17 cellular contexts compared by ENCODE assay signal in the genomic region with DNA sequence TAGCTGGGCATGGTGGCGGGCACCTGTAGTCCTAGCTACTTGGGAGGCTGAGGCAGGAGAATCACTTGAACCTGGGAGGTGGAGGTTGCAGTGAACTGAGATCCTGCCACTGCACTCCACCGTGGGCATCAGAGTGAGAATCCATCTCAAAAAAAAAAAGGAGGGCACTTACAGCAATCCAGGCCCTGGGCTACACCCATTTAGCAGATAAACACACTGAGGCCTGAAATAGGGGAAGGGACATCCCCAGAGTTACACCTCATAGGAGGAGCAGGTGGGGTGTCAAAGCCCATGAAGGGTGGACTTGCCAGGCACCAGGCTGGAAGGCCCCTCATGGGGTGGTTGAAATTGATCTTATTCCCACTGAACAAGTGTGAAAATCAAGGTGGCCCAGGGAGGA. TPM values are rescaled to one million over a fixed set of nuclear protein-coding genes. Genes with fewer than 3 reads are reported as not detected.
DNase-seq lines count a peak whose midpoint lies in the region; ATAC-seq, FAIRE-seq and TF ChIP-seq lines count a peak whose summit lies in the region.
"Had no signal": no experiment of that assay in that cellular context is flagged by ENCODE, and none has a peak within 500 bp of the region (broad histone marks: within the 10 kb centered on the region; RNA-seq: fewer than 3 reads in every experiment).

No MANE protein-coding gene starts in this region.

- peaks cover 5% of the 10 kb centered on the region for H3K4me1 Mint-ChIP-seq in activated T-helper 17 cell treated with anti-CD3 and anti-CD28 coated beads, Interleukin-2, amount 50 U/mL, for 72 hours
- H3K4me1 Mint-ChIP-seq: CD8-positive, alpha-beta memory T cell had no signal

- in situ Hi-C loops in HepG2 (cut with HindIII; ENCODE audit: extremely low pct_ligation_motif_present, low pct_unique_long_range_greater_than_20kb) = no loop called here

- no peaks in the 10 kb centered on the region for H3K36me3 ChIP-seq in HepG2 (replicated peaks in 1 of 2; ENCODE audit: control insufficient read depth in 1 of 2, insufficient read depth in 2 of 2, low read length in 2 of 2)
- no peaks in the 10 kb centered on the region for H3K36me3 ChIP-seq in right lobe of liver
- no peaks in the 10 kb centered on the region for H3K36me3 ChIP-seq in neuronal stem cell (replicated peaks in 1 of 2; ENCODE audit: control insufficient read depth in 2 of 2, insufficient read depth in 2 of 2, low read length in 2 of 2)
- no peaks in the 10 kb centered on the region for H3K36me3 ChIP-seq in BE2C
- H3K36me3 ChIP-seq: BLaER1 had no signal

- H3K4ac ChIP-seq in neuronal stem cell (ENCODE audit: low read length) = no peak overlapping the region

- H2BK12ac ChIP-seq in neuronal stem cell (ENCODE audit: low read length) = no peak overlapping the region

- 18% methylated on average over 2 of the region's 2 CpGs for WGBS in HepG2 (ENCODE audit: low lambda C conversion rate)
- WGBS in right lobe of liver (ENCODE audit: insufficient coverage, low coverage, low lambda C conversion rate, missing lambda C conversion rate) = 100% methylated on average over 2 of the region's 2 CpGs
- WGBS in neuronal stem cell (ENCODE audit: extremely low coverage in 2 of 2, insufficient read length in 2 of 2, insufficient replicate concordance in 1 of 2), 2 donors = no CpG with 5 or more reads among the region's 2 CpGs

- no peak for DNase-seq in HepG2 (ENCODE audit: low spot score)
- DNase-seq in right lobe of liver = no peak
- DNase-seq in neuronal stem cell (ENCODE audit: low spot score) = no peak
- DNase-seq in BE2C = no peak
- DNase-seq in D721Med (ENCODE audit: insufficient read length, low spot score) = no peak
- DNase-seq: CD8-positive, alpha-beta memory T cell; COR-L47; GOT3; H7 had no signal

- TF ChIP-seq RAD21 in HepG2 (CRISPR knock-in tag; IDR thresholded peaks at IDR 0.05) = no peak

- H3K18ac ChIP-seq in neuronal stem cell (ENCODE audit: low read length) = peak overlapping the region; percentile 51

- H2BK15ac ChIP-seq in neuronal stem cell (ENCODE audit: low read length) = no peak overlapping the region

- TF ChIP-seq EP300 in HepG2 (IDR thresholded peaks at IDR 0.05; ENCODE audit: low read depth in 2 of 2, low read length in 2 of 2) (no peak), HepG2 (CRISPR knock-in tag; IDR thresholded peaks at IDR 0.05; ENCODE audit: borderline replicate concordance) (no peak)

- no peak overlapping the region for H3K4me3 Mint-ChIP-seq in activated T-helper 17 cell treated with anti-CD3 and anti-CD28 coated beads, Interleukin-2, amount 50 U/mL, for 72 hours
- H3K4me3 Mint-ChIP-seq: CD8-positive, alpha-beta memory T cell had no signal

- H3K4me2 ChIP-seq in HepG2 (ENCODE audit: low read depth, low read length) = no peak overlapping the region
- no peak overlapping the region for H3K4me2 ChIP-seq in neuronal stem cell (ENCODE audit: insufficient read depth, low read length, poor library complexity, severe bottlenecking)
- H3K4me2 ChIP-seq: A549, BLaER1, KMS-11 had no signal

- H3K79me2 ChIP-seq in HepG2 (ENCODE audit: insufficient read depth, low read length) = no peaks in the 10 kb centered on the region

- no peaks in the 10 kb centered on the region for H3K36me3 Mint-ChIP-seq in activated T-helper 17 cell treated with anti-CD3 and anti-CD28 coated beads, Interleukin-2, amount 50 U/mL, for 72 hours (ENCODE audit: low read depth)
- H3K36me3 Mint-ChIP-seq: CD8-positive, alpha-beta memory T cell had no signal

- intact Hi-C loops in HepG2 (cut with micrococcal nuclease; ENCODE audit: unreplicated experiment) (no loop called here), right lobe of liver (cut with DNase I) (no loop called here)

- H2AFZ ChIP-seq in HepG2 (ENCODE audit: low read length) (no peak overlapping the region), neuronal stem cell (ENCODE audit: low read length) (no peak overlapping the region)

- POLR2A ChIA-PET in HepG2 (lab: Yijun Ruan, JAX) = no interaction called here

- H4K8ac ChIP-seq in neuronal stem cell (ENCODE audit: low read depth, low read length) = no peak overlapping the region

- H3K4me1 ChIP-seq in HepG2 (ENCODE audit: insufficient read depth, low read length) (no peaks in the 10 kb centered on the region), right lobe of liver (no peaks in the 10 kb centered on the region), neuronal stem cell (ENCODE audit: control insufficient read depth in 2 of 2, insufficient read depth in 1 of 2, low read depth in 1 of 2, low read length in 2 of 2) (peaks cover 12 to 16% of the 10 kb centered on the region in 2 donors), BE2C (peaks cover 3% of the 10 kb centered on the region; the same call in 1 of the 2 replicates)
- H3K4me1 ChIP-seq: BLaER1 had no signal

- ATAC-seq in HepG2 (no peak), right lobe of liver (no peak)
- ATAC-seq in activated T-helper 17 cell treated with anti-CD3 and anti-CD28 coated beads, Interleukin-2, amount 50 U/mL, for 72 hours (replicated peaks) = no peak
- ATAC-seq: A549, HCT116 had no signal

- TF ChIP-seq CTCF in HepG2 (CRISPR knock-in tag; IDR thresholded peaks at IDR 0.05) = no peak
- no peak for TF ChIP-seq CTCF in right lobe of liver (IDR thresholded peaks at IDR 0.05)
- no peak for TF ChIP-seq CTCF in BE2C (IDR thresholded peaks at IDR 0.05; ENCODE audit: low read depth, low read length)
- TF ChIP-seq CTCF in D721Med (IDR thresholded peaks at IDR 0.05; ENCODE audit: insufficient read depth, missing control alignments) = no peak

- no peaks in the 10 kb centered on the region for H3K79me1 ChIP-seq in neuronal stem cell (ENCODE audit: low read depth, low read length)

- H3K23ac ChIP-seq in neuronal stem cell (ENCODE audit: low read depth, low read length, poor library complexity) = no peak overlapping the region

- FAIRE-seq in HepG2 (lab: Jason Lieb, UNC) (no peak), D721Med (lab: Jason Lieb, UNC) (no peak)
- FAIRE-seq: A549, G401.6, GM12891 had no signal

- no peaks in the 10 kb centered on the region for H3K27me3 Mint-ChIP-seq in activated T-helper 17 cell treated with anti-CD3 and anti-CD28 coated beads, Interleukin-2, amount 50 U/mL, for 72 hours
- H3K27me3 Mint-ChIP-seq: CD8-positive, alpha-beta memory T cell had no signal

- H4K20me1 ChIP-seq in HepG2 (ENCODE audit: insufficient read depth, low read length) = no peaks in the 10 kb centered on the region
- H4K20me1 ChIP-seq: BLaER1 had no signal

- H3K14ac ChIP-seq in neuronal stem cell (ENCODE audit: low read length) = no peak overlapping the region

- no TSS peak for BruUV-seq in HepG2 (replicated peaks; lab: Mats Ljungman, UMichigan)

- H2AK5ac ChIP-seq in neuronal stem cell (ENCODE audit: low read depth, low read length) = no peak overlapping the region

- H3K27me3 ChIP-seq in HepG2 (ENCODE audit: control insufficient read depth in 1 of 2, insufficient read depth in 2 of 2, low read length in 2 of 2) = no peaks in the 10 kb centered on the region; a peak in 2 of 5 replicates
- H3K27me3 ChIP-seq in right lobe of liver = no peaks in the 10 kb centered on the region
- H3K27me3 ChIP-seq in neuronal stem cell (ENCODE audit: control insufficient read depth in 3 of 3, insufficient read depth in 3 of 3, low read depth in 1 of 3, low read length in 3 of 3) = no peaks in the 10 kb centered on the region
- H3K27me3 ChIP-seq in BE2C = no peaks in the 10 kb centered on the region
- H3K27me3 ChIP-seq: BLaER1 had no signal

- no peak overlapping the region for H3K27ac ChIP-seq in HepG2 (ENCODE audit: extremely low read length, insufficient read depth, low read length)
- no peak overlapping the region for H3K27ac ChIP-seq in right lobe of liver
- no peak overlapping the region for H3K27ac ChIP-seq in neuronal stem cell (replicated peaks; ENCODE audit: low read length)
- H3K27ac ChIP-seq: 22Rv1, BLaER1, KMS-11 had no signal

- peak overlapping the region; percentile 46 for H3K27ac Mint-ChIP-seq in activated T-helper 17 cell treated with anti-CD3 and anti-CD28 coated beads, Interleukin-2, amount 50 U/mL, for 72 hours
- H3K27ac Mint-ChIP-seq: CD8-positive, alpha-beta memory T cell had no signal

- CTCF ChIA-PET in HepG2 (lab: Yijun Ruan, JAX; ENCODE audit: low intra/inter-chr PET ratio, low total read pairs) = no interaction called here

- no peaks in the 10 kb centered on the region for H3K9me3 Mint-ChIP-seq in activated T-helper 17 cell treated with anti-CD3 and anti-CD28 coated beads, Interleukin-2, amount 50 U/mL, for 72 hours
- H3K9me3 Mint-ChIP-seq: CD8-positive, alpha-beta memory T cell had no signal

- no peak overlapping the region for H2BK5ac ChIP-seq in neuronal stem cell (ENCODE audit: low read length)

- H3K9me3 ChIP-seq in HepG2 (ENCODE audit: low read length) (no peaks in the 10 kb centered on the region), right lobe of liver (no peaks in the 10 kb centered on the region), neuronal stem cell (replicated peaks in 1 of 2; ENCODE audit: control insufficient read depth in 2 of 2, insufficient read depth in 1 of 2, low read depth in 1 of 2, low read length in 2 of 2) (no peaks in the 10 kb centered on the region), BE2C (no peaks in the 10 kb centered on the region)
- H3K9me3 ChIP-seq: A549, BLaER1 had no signal

- no peak for TF ChIP-seq POLR2A in HepG2 (IDR thresholded peaks at IDR 0.05; ENCODE audit: insufficient read depth in 1 of 2, low read depth in 2 of 2, low read length in 2 of 2)
- TF ChIP-seq POLR2A in right lobe of liver (IDR thresholded peaks at IDR 0.05) = no peak

- no peak overlapping the region for H4K91ac ChIP-seq in neuronal stem cell (ENCODE audit: low read depth, low read length, poor library complexity)

- no peak overlapping the region for H2BK120ac ChIP-seq in neuronal stem cell (ENCODE audit: low read depth, low read length)

- H3K9ac ChIP-seq in HepG2 (ENCODE audit: insufficient read depth, low read depth, low read length) (no peak overlapping the region), neuronal stem cell (ENCODE audit: low read depth, low read length, poor library complexity) (no peak overlapping the region)
- H3K9ac ChIP-seq: BLaER1, KMS-11 had no signal

- H3K4me3 ChIP-seq in HepG2 (replicated peaks in 1 of 3; ENCODE audit: insufficient read depth in 1 of 3, low read depth in 2 of 3, low read length in 3 of 3) (no peak overlapping the region), right lobe of liver (no peak overlapping the region), neuronal stem cell (ENCODE audit: low read length in 2 of 2) (no peak overlapping the region), BE2C (ENCODE audit: low read depth, low read length) (no peak overlapping the region)
- H3K4me3 ChIP-seq: A549, BLaER1 had no signal

RNA-seq across cellular contexts. Expression of a gene that starts 13.9 kb away (rescaled TPM):
- total RNA-seq in HepG2 (2016; rRNA removed; fragmentation: Illumina TruSeq; extraction: Trizol) = 2.2 and 2.5 TPM in 2 replicates
- total RNA-seq in HepG2 (2016; cell fraction: cytosol; rRNA removed; fragmentation: Illumina TruSeq; extraction: Trizol; ENCODE audit: low read depth) = 1.1 and 2.5 TPM in 2 replicates
- 1.8 and 2.2 TPM in 2 replicates for total RNA-seq in HepG2 (2016; cell fraction: insoluble cytoplasmic fraction; rRNA removed; fragmentation: Illumina TruSeq; extraction: Trizol)
- 1.2 and 2.1 TPM in 2 replicates for total RNA-seq in HepG2 (2016; cell fraction: membrane; rRNA removed; fragmentation: Illumina TruSeq; extraction: Trizol)
- total RNA-seq in HepG2 (2016; cell fraction: nucleus; rRNA removed; fragmentation: Illumina TruSeq; extraction: Trizol) = 1.4 and 3.2 TPM in 2 replicates
- polyA plus RNA-seq in HepG2 (2011; rRNA removed) = 2.9 and 3.9 TPM in 2 replicates
- polyA plus RNA-seq in HepG2 (2011; cell fraction: cytosol; rRNA removed) = 2.1 and 2.9 TPM in 2 replicates
- 8.0 and 8.8 TPM in 2 replicates for polyA plus RNA-seq in HepG2 (2011; cell fraction: nucleus; rRNA removed)
- polyA plus RNA-seq in HepG2 (2012) = 2.0 and 2.1 TPM in 2 replicates
- 0.71 and 1.1 TPM in 2 replicates for polyA plus RNA-seq in HepG2 (2016; cell fraction: cytosol; fragmentation: Illumina TruSeq; extraction: Trizol; ENCODE audit: low read depth)
- 2.7 and 2.8 TPM in 2 replicates for polyA plus RNA-seq in HepG2 (2016; cell fraction: insoluble cytoplasmic fraction; fragmentation: Illumina TruSeq; extraction: Trizol; ENCODE audit: low read depth)
- polyA plus RNA-seq in HepG2 (2016; cell fraction: membrane; fragmentation: Illumina TruSeq; extraction: Trizol; ENCODE audit: low read depth) = 1.1 and 1.3 TPM in 2 replicates
- polyA plus RNA-seq in HepG2 (2016; cell fraction: nucleus; fragmentation: Illumina TruSeq; extraction: Trizol; ENCODE audit: insufficient read depth, low read depth) = 6.9 and 8.6 TPM in 2 replicates
- polyA minus RNA-seq in HepG2 (2011; rRNA and poly(A)+ RNA removed; ENCODE audit: low replicate concordance) = 2.8 and 50.5 TPM in 2 replicates
- polyA minus RNA-seq in HepG2 (2011; cell fraction: cytosol; rRNA and poly(A)+ RNA removed) = 1.3 and 2.9 TPM in 2 replicates
- 1.4 and 1.7 TPM in 2 replicates for polyA minus RNA-seq in HepG2 (2011; cell fraction: nucleus; rRNA and poly(A)+ RNA removed)
- total RNA-seq in right lobe of liver = 10 to 100 TPM in 1 of 6 experiments, 1 to 10 TPM in 4, under 1 TPM in 1; 0.90 to 13.3 (median 2.3) TPM
- 10 to 100 TPM; 11.2 to 52.5 TPM for total RNA-seq in activated T-helper 17 cell treated with anti-CD3 and anti-CD28 coated beads, Interleukin-2, amount 50 U/mL, for 72 hours
- 22.9 TPM for polyA plus RNA-seq in neuronal stem cell (2013, experiment 1 of 2)
- 24.0 TPM for polyA plus RNA-seq in neuronal stem cell (2013, experiment 2 of 2)
- 0.66 TPM for polyA plus RNA-seq in BE2C (2012; ENCODE audit: insufficient read depth, insufficient read length, low read depth)

RNA-seq across cellular contexts. Expression of a gene that starts 32.0 kb away (rescaled TPM):
- total RNA-seq in HepG2 (2016; rRNA removed; fragmentation: Illumina TruSeq; extraction: Trizol) (not detected in 2 replicates), right lobe of liver (not detected)
- not detected in 2 replicates for total RNA-seq in HepG2 (2016; cell fraction: cytosol; rRNA removed; fragmentation: Illumina TruSeq; extraction: Trizol; ENCODE audit: low read depth)
- not detected in 2 replicates for total RNA-seq in HepG2 (2016; cell fraction: insoluble cytoplasmic fraction; rRNA removed; fragmentation: Illumina TruSeq; extraction: Trizol)
- not detected in 2 replicates for total RNA-seq in HepG2 (2016; cell fraction: membrane; rRNA removed; fragmentation: Illumina TruSeq; extraction: Trizol)
- not detected in 2 replicates for total RNA-seq in HepG2 (2016; cell fraction: nucleus; rRNA removed; fragmentation: Illumina TruSeq; extraction: Trizol)
- not detected in 2 replicates for polyA plus RNA-seq in HepG2 (2011; rRNA removed)
- polyA plus RNA-seq in HepG2 (2011; cell fraction: cytosol; rRNA removed) = not detected in 2 replicates
- not detected in 2 replicates for polyA plus RNA-seq in HepG2 (2011; cell fraction: nucleus; rRNA removed)
- not detected in 2 replicates for polyA plus RNA-seq in HepG2 (2012)
- polyA plus RNA-seq in HepG2 (2016; cell fraction: cytosol; fragmentation: Illumina TruSeq; extraction: Trizol; ENCODE audit: low read depth) = not detected in 2 replicates
- polyA plus RNA-seq in HepG2 (2016; cell fraction: insoluble cytoplasmic fraction; fragmentation: Illumina TruSeq; extraction: Trizol; ENCODE audit: low read depth) = not detected in 2 replicates
- polyA plus RNA-seq in HepG2 (2016; cell fraction: membrane; fragmentation: Illumina TruSeq; extraction: Trizol; ENCODE audit: low read depth) = not detected in 2 replicates
- not detected in 2 replicates for polyA plus RNA-seq in HepG2 (2016; cell fraction: nucleus; fragmentation: Illumina TruSeq; extraction: Trizol; ENCODE audit: insufficient read depth, low read depth)
- not detected in 2 replicates for polyA minus RNA-seq in HepG2 (2011; rRNA and poly(A)+ RNA removed; ENCODE audit: low replicate concordance)
- polyA minus RNA-seq in HepG2 (2011; cell fraction: cytosol; rRNA and poly(A)+ RNA removed) = not detected in 2 replicates
- polyA minus RNA-seq in HepG2 (2011; cell fraction: nucleus; rRNA and poly(A)+ RNA removed) = not detected in 2 replicates
- total RNA-seq in activated T-helper 17 cell treated with anti-CD3 and anti-CD28 coated beads, Interleukin-2, amount 50 U/mL, for 72 hours = not detected
- not detected for polyA plus RNA-seq in neuronal stem cell (2013, experiment 1 of 2)
- not detected for polyA plus RNA-seq in neuronal stem cell (2013, experiment 2 of 2)
- polyA plus RNA-seq in BE2C (2012; ENCODE audit: insufficient read depth, insufficient read length, low read depth) = not detected
- total RNA-seq: CD8-positive, alpha-beta memory T cell; H7 had no signal
- polyA plus RNA-seq: A549; CD8-positive, alpha-beta memory T cell had no signal

RNA-seq across cellular contexts. Expression of a gene that starts 44.3 kb away (rescaled TPM):
- total RNA-seq in HepG2 (2016; rRNA removed; fragmentation: Illumina TruSeq; extraction: Trizol) (6.4 and 16.0 TPM in 2 replicates), right lobe of liver (1 to 10 TPM; 2.2 to 4.7 (median 3.7) TPM)
- 1.9 and 2.0 TPM in 2 replicates for total RNA-seq in HepG2 (2016; cell fraction: cytosol; rRNA removed; fragmentation: Illumina TruSeq; extraction: Trizol; ENCODE audit: low read depth)
- total RNA-seq in HepG2 (2016; cell fraction: insoluble cytoplasmic fraction; rRNA removed; fragmentation: Illumina TruSeq; extraction: Trizol) = 6.2 and 15.7 TPM in 2 replicates
- total RNA-seq in HepG2 (2016; cell fraction: membrane; rRNA removed; fragmentation: Illumina TruSeq; extraction: Trizol) = 6.3 and 6.6 TPM in 2 replicates
- total RNA-seq in HepG2 (2016; cell fraction: nucleus; rRNA removed; fragmentation: Illumina TruSeq; extraction: Trizol) = 13.7 and 16.1 TPM in 2 replicates
- polyA plus RNA-seq in HepG2 (2011; rRNA removed) = 8.5 and 15.4 TPM in 2 replicates
- polyA plus RNA-seq in HepG2 (2011; cell fraction: cytosol; rRNA removed) = 10.7 and 11.5 TPM in 2 replicates
- polyA plus RNA-seq in HepG2 (2011; cell fraction: nucleus; rRNA removed) = 8.7 and 11.0 TPM in 2 replicates
- polyA plus RNA-seq in HepG2 (2012) = 14.2 and 19.2 TPM in 2 replicates
- polyA plus RNA-seq in HepG2 (2016; cell fraction: cytosol; fragmentation: Illumina TruSeq; extraction: Trizol; ENCODE audit: low read depth) = 3.1 and 3.4 TPM in 2 replicates
- 7.9 and 9.3 TPM in 2 replicates for polyA plus RNA-seq in HepG2 (2016; cell fraction: insoluble cytoplasmic fraction; fragmentation: Illumina TruSeq; extraction: Trizol; ENCODE audit: low read depth)
- 6.8 and 7.0 TPM in 2 replicates for polyA plus RNA-seq in HepG2 (2016; cell fraction: membrane; fragmentation: Illumina TruSeq; extraction: Trizol; ENCODE audit: low read depth)
- 32.5 and 32.9 TPM in 2 replicates for polyA plus RNA-seq in HepG2 (2016; cell fraction: nucleus; fragmentation: Illumina TruSeq; extraction: Trizol; ENCODE audit: insufficient read depth, low read depth)
- 1.1 and 12.4 TPM in 2 replicates for polyA minus RNA-seq in HepG2 (2011; rRNA and poly(A)+ RNA removed; ENCODE audit: low replicate concordance)
- 5.0 and 7.8 TPM in 2 replicates for polyA minus RNA-seq in HepG2 (2011; cell fraction: cytosol; rRNA and poly(A)+ RNA removed)
- polyA minus RNA-seq in HepG2 (2011; cell fraction: nucleus; rRNA and poly(A)+ RNA removed) = 4.0 and 5.5 TPM in 2 replicates
- under 1 TPM; 0.22 to 0.61 TPM for total RNA-seq in activated T-helper 17 cell treated with anti-CD3 and anti-CD28 coated beads, Interleukin-2, amount 50 U/mL, for 72 hours
- 55.1 TPM for polyA plus RNA-seq in neuronal stem cell (2013, experiment 1 of 2)
- polyA plus RNA-seq in neuronal stem cell (2013, experiment 2 of 2) = 63.7 TPM
- 8.9 TPM for polyA plus RNA-seq in BE2C (2012; ENCODE audit: insufficient read depth, insufficient read length, low read depth)
- polyA plus RNA-seq: CD8-positive, alpha-beta memory T cell had no signal
